Comparison of ENCODE assay signal across 13 cellular contexts in the genomic region with DNA sequence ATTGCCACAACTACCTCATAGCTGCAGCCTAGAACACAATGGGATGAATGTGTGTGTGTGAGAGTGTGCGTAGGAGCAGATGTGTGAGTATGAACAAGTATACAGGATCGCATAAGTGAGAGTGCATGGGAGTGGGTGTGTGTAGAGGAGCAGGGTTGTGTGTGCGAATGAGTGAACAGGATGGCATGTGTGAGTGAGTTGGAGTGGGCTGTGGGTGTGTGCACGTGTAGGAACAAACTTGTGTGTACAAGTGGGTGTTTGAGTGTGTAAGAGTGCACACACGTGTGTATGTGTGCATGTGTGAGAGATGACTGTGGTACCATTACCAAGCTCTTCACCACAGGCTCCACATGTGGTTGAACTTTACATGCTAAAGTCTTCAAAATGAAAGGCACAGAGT.
DNase-seq lines count a peak whose midpoint lies in the region; ATAC-seq lines count a peak whose summit lies in the region.
"Had no signal": no experiment of that assay in that cellular context is flagged by ENCODE, and none has a peak within 500 bp of the region (broad histone marks: within the 10 kb centered on the region; RNA-seq: fewer than 3 reads in every experiment).

No MANE protein-coding gene starts in this region.

- H3K27me3 Mint-ChIP-seq in activated naive CD4-positive, alpha-beta T cell treated with anti-CD3 and anti-CD28 coated beads, Interleukin-2, amount 10 ng/mL, durations not matched to agents 7 days and 5 days: no peaks in the 10 kb centered on the region
- H3K27me3 Mint-ChIP-seq in IgD-negative memory B cell: no peaks in the 10 kb centered on the region
- H3K27me3 Mint-ChIP-seq in dendritic cell treated with granulocyte-macrophage colony-stimulating factor and Interleukin-4, amounts not matched to agents 40 ng/mL and 50 ng/mL, for 4 days: peaks cover 4% of the 10 kb centered on the region

- H3K4me1 Mint-ChIP-seq in activated naive CD4-positive, alpha-beta T cell treated with anti-CD3 and anti-CD28 coated beads, Interleukin-2, amount 10 ng/mL, durations not matched to agents 7 days and 5 days: peaks cover 79% of the 10 kb centered on the region
- peaks cover 47 to 57% (median 56%) of the 10 kb centered on the region in 3 donors for H3K4me1 Mint-ChIP-seq in IgD-negative memory B cell
- H3K4me1 Mint-ChIP-seq in dendritic cell treated with granulocyte-macrophage colony-stimulating factor and Interleukin-4, amounts not matched to agents 40 ng/mL and 50 ng/mL, for 4 days (ENCODE audit: low read depth): peaks cover 85% of the 10 kb centered on the region
- peaks cover 83% of the 10 kb centered on the region for H3K4me1 Mint-ChIP-seq in stimulated activated effector memory CD8-positive, alpha-beta T cell treated with anti-CD3 and anti-CD28 coated beads, Interleukin-12 subunit alpha, Interleukin-12 subunit beta, amount 100 ng/mL, for 72 hours

- intact Hi-C loops in dendritic cell treated with granulocyte-macrophage colony-stimulating factor and Interleukin-4, amounts not matched to agents 40 ng/mL and 50 ng/mL, for 4 days (cut with micrococcal nuclease): loop anchor here (5.0 kb wide), 1 partner anchor 107 kb away; no protein-coding TSS in a partner anchor

- no peaks in the 10 kb centered on the region for H3K9me3 Mint-ChIP-seq in activated naive CD4-positive, alpha-beta T cell treated with anti-CD3 and anti-CD28 coated beads, Interleukin-2, amount 10 ng/mL, durations not matched to agents 7 days and 5 days
- no peaks in the 10 kb centered on the region for H3K9me3 Mint-ChIP-seq in IgD-negative memory B cell
- H3K9me3 Mint-ChIP-seq in dendritic cell treated with granulocyte-macrophage colony-stimulating factor and Interleukin-4, amounts not matched to agents 40 ng/mL and 50 ng/mL, for 4 days: no peaks in the 10 kb centered on the region
- H3K9me3 Mint-ChIP-seq in stimulated activated effector memory CD8-positive, alpha-beta T cell treated with anti-CD3 and anti-CD28 coated beads, Interleukin-12 subunit alpha, Interleukin-12 subunit beta, amount 100 ng/mL, for 72 hours: no peaks in the 10 kb centered on the region

- CTCF ChIA-PET in activated naive CD4-positive, alpha-beta T cell treated with anti-CD3 and anti-CD28 coated beads, Interleukin-2, amount 10 ng/mL, durations not matched to agents 7 days and 5 days (lab: Charles Lee): interaction anchor here (1.6 to 2.3 kb wide), 3 partner anchors 14 to 85 kb away, joined by 3 to 6 read pairs (median 6); no protein-coding TSS in a partner anchor

- no peak overlapping the region for H3K27ac Mint-ChIP-seq in activated naive CD4-positive, alpha-beta T cell treated with anti-CD3 and anti-CD28 coated beads, Interleukin-2, amount 10 ng/mL, durations not matched to agents 7 days and 5 days
- H3K27ac Mint-ChIP-seq in IgD-negative memory B cell: peak overlapping the region; percentile 7 to 88 (median 75)
- H3K27ac Mint-ChIP-seq in dendritic cell treated with granulocyte-macrophage colony-stimulating factor and Interleukin-4, amounts not matched to agents 40 ng/mL and 50 ng/mL, for 4 days: no peak overlapping the region
- H3K27ac Mint-ChIP-seq in stimulated activated effector memory CD8-positive, alpha-beta T cell treated with anti-CD3 and anti-CD28 coated beads, Interleukin-12 subunit alpha, Interleukin-12 subunit beta, amount 100 ng/mL, for 72 hours: no peak overlapping the region

- H3K4me3 Mint-ChIP-seq in activated naive CD4-positive, alpha-beta T cell treated with anti-CD3 and anti-CD28 coated beads, Interleukin-2, amount 10 ng/mL, durations not matched to agents 7 days and 5 days: peak overlapping the region; percentile 90
- H3K4me3 Mint-ChIP-seq in IgD-negative memory B cell: peak overlapping the region in 3 of 4 donors; percentile 49 to 99 (median 84)
- H3K4me3 Mint-ChIP-seq in dendritic cell treated with granulocyte-macrophage colony-stimulating factor and Interleukin-4, amounts not matched to agents 40 ng/mL and 50 ng/mL, for 4 days: peak overlapping the region; percentile 7
- H3K4me3 Mint-ChIP-seq in stimulated activated effector memory CD8-positive, alpha-beta T cell treated with anti-CD3 and anti-CD28 coated beads, Interleukin-12 subunit alpha, Interleukin-12 subunit beta, amount 100 ng/mL, for 72 hours: peak overlapping the region; percentile 92

- DNase-seq in activated naive CD4-positive, alpha-beta T cell treated with anti-CD3 and anti-CD28 coated beads, Interleukin-2, amount 10 ng/mL, durations not matched to agents 7 days and 5 days: no peak
- DNase-seq in activated naive CD4-positive, alpha-beta T cell treated with Interleukin-2 at 50 U/mL for 16 hours: no peak
- DNase-seq in stimulated activated effector memory CD8-positive, alpha-beta T cell treated with anti-CD3 and anti-CD28 coated beads, Interleukin-12 subunit alpha, Interleukin-12 subunit beta, amount 100 ng/mL, for 72 hours (ENCODE audit: low spot score in 2 of 2): no peak
- no peak for DNase-seq in NCI-H1930 (lab: John Stamatoyannopoulos, UW)
- DNase-seq: activated CD4-positive, CD25-positive, alpha-beta regulatory T cell; brain microvascular endothelial cell; DMS 273 treated with DMSO at 0.1 percent for 48 hours; NCI-H187 had no signal

- peaks cover 15% of the 10 kb centered on the region for H3K36me3 Mint-ChIP-seq in activated naive CD4-positive, alpha-beta T cell treated with anti-CD3 and anti-CD28 coated beads, Interleukin-2, amount 10 ng/mL, durations not matched to agents 7 days and 5 days
- H3K36me3 Mint-ChIP-seq in IgD-negative memory B cell: peaks cover 3% of the 10 kb centered on the region
- H3K36me3 Mint-ChIP-seq in dendritic cell treated with granulocyte-macrophage colony-stimulating factor and Interleukin-4, amounts not matched to agents 40 ng/mL and 50 ng/mL, for 4 days (ENCODE audit: low read depth): peaks cover 22% of the 10 kb centered on the region
- peaks cover 23% of the 10 kb centered on the region for H3K36me3 Mint-ChIP-seq in stimulated activated effector memory CD8-positive, alpha-beta T cell treated with anti-CD3 and anti-CD28 coated beads, Interleukin-12 subunit alpha, Interleukin-12 subunit beta, amount 100 ng/mL, for 72 hours

- ATAC-seq in stimulated activated effector memory CD8-positive, alpha-beta T cell treated with anti-CD3 and anti-CD28 coated beads, Interleukin-12 subunit alpha, Interleukin-12 subunit beta, amount 100 ng/mL, for 72 hours: no peak
- ATAC-seq in GM18861 (IDR thresholded peaks at IDR 0.05; ENCODE audit: unreplicated experiment): no peak
- ATAC-seq in GM21717 (IDR thresholded peaks at IDR 0.05; ENCODE audit: unreplicated experiment): no peak
- ATAC-seq: Right ventricle myocardium inferior had no signal

Comparison
In these comparisons a context has a peak if more than half of its experiments do, and no peak if none do; other contexts are left out.
1. H3K27ac Mint-ChIP-seq: peak in IgD-negative memory B cell (3 of 3); none in activated naive CD4-positive, alpha-beta T cell treated with anti-CD3 and anti-CD28 coated beads, Interleukin-2, amount 10 ng/mL, durations not matched to agents 7 days and 5 days (single experiment), dendritic cell treated with granulocyte-macrophage colony-stimulating factor and Interleukin-4, amounts not matched to agents 40 ng/mL and 50 ng/mL, for 4 days (single experiment) and stimulated activated effector memory CD8-positive, alpha-beta T cell treated with anti-CD3 and anti-CD28 coated beads, Interleukin-12 subunit alpha, Interleukin-12 subunit beta, amount 100 ng/mL, for 72 hours (single experiment).
2. H3K4me3 Mint-ChIP-seq: peak in every context shown above with its lines; median percentile 92 in stimulated activated effector memory CD8-positive, alpha-beta T cell treated with anti-CD3 and anti-CD28 coated beads, Interleukin-12 subunit alpha, Interleukin-12 subunit beta, amount 100 ng/mL, for 72 hours; 90 in activated naive CD4-positive, alpha-beta T cell treated with anti-CD3 and anti-CD28 coated beads, Interleukin-2, amount 10 ng/mL, durations not matched to agents 7 days and 5 days; 84 in IgD-negative memory B cell; 7 in dendritic cell treated with granulocyte-macrophage colony-stimulating factor and Interleukin-4, amounts not matched to agents 40 ng/mL and 50 ng/mL, for 4 days.